ENCODE assay signal across 29 cellular contexts in genomic region chr10:1431229-1431628, GRCh38.
"Had no signal": no experiment of that assay in that cellular context is flagged by ENCODE, and none has a peak within 500 bp of the region (broad histone marks: within the 10 kb centered on the region; RNA-seq: fewer than 3 reads in every experiment).

No MANE protein-coding gene starts in this region.

- H3K9me3 ChIP-seq: testis, thyroid gland, tibial artery, upper lobe of right lung, uterus had no signal

- H3K4me3 ChIP-seq: stomach, suprapubic skin, testis, thoracic aorta, thyroid gland, tibial artery, tibial nerve, transverse colon, upper lobe of left lung, upper lobe of right lung, uterus, vagina had no signal

- H3K27ac ChIP-seq: stomach, suprapubic skin, testis, thoracic aorta, thyroid gland, tibial artery, tibial nerve, transverse colon, upper lobe of left lung, upper lobe of right lung, uterus, vagina had no signal

- FAIRE-seq: urothelium cell line had no signal

- H3K9me3 Mint-ChIP-seq: stimulated activated memory B cell treated with anti-CD40 and anti-IgM and Interleukin-4, amounts not matched to agents 10 μg/mL and 1 μg/mL and 100 μg/mL, for 72 hours; type B pancreatic cell had no signal

- DNase-seq: stimulated activated CD4-positive, alpha-beta T cell treated with anti-CD3 and anti-CD28 coated beads, Interleukin-2, amount 100 ng/mL, for 48 hours; stimulated activated CD4-positive, alpha-beta T cell treated with anti-CD3 and anti-CD28 coated beads, Interleukin-4, amount 100 ng/mL, for 1 hour; stimulated activated CD4-positive, alpha-beta T cell treated with anti-CD3 and anti-CD28 coated beads, Interleukin-4, amount 100 ng/mL, for 24 hours; stimulated activated CD4-positive, alpha-beta T cell treated with anti-CD3 and anti-CD28 coated beads, Interleukin-4, amount 100 ng/mL, for 4 hours; stimulated activated CD8-positive, alpha-beta memory T cell treated with anti-CD3 and anti-CD28 coated beads, Interleukin-4, amount 100 ng/mL, for 48 hours; stimulated activated naive B cell treated with anti-CD40 and anti-IgM and Interleukin-4, amounts not matched to agents 10 μg/mL and 1 μg/mL and 100 μg/mL, for 72 hours; stimulated activated naive CD4-positive, alpha-beta T cell; stimulated activated naive CD4-positive, alpha-beta T cell treated with Interleukin-2 at 50 U/mL for 16 hours; stimulated activated naive CD8-positive, alpha-beta T cell treated with anti-CD3 and anti-CD28 coated beads, Interleukin-15, amount 100 ng/mL, for 72 hours; stimulated activated naive CD8-positive, alpha-beta T cell treated with anti-CD3 and anti-CD28 coated beads, Interleukin-15, Interleukin-2, amounts not matched to agents 100 U/mL and 50 U/mL, for 24 hours; stomach; substantia nigra; testis; thyroid gland; tibial artery; transverse colon; trophoblast cell; upper lobe of left lung; upper lobe of right lung; uterus had no signal

- H3K27ac Mint-ChIP-seq: stimulated activated effector memory CD8-positive, alpha-beta T cell treated with anti-CD3 and anti-CD28 coated beads, Interleukin-12 subunit alpha, Interleukin-12 subunit beta, amount 100 ng/mL, for 72 hours; stimulated activated memory B cell treated with anti-CD40 and anti-IgM and Interleukin-4, amounts not matched to agents 10 μg/mL and 1 μg/mL and 100 μg/mL, for 72 hours; stimulated activated naive B cell treated with anti-CD40 and anti-IgM and Interleukin-4, amounts not matched to agents 10 μg/mL and 1 μg/mL and 100 μg/mL, for 72 hours; stimulated activated naive CD8-positive, alpha-beta T cell treated with anti-CD3 and anti-CD28 coated beads, Interleukin-15, amount 100 ng/mL, for 72 hours; stimulated activated naive CD8-positive, alpha-beta T cell treated with anti-CD3 and anti-CD28 coated beads, Interleukin-15, Interleukin-2, amounts not matched to agents 100 ng/mL and 50 ng/mL, for 24 hours; type B pancreatic cell had no signal

- ATAC-seq: stimulated activated effector memory CD8-positive, alpha-beta T cell treated with anti-CD3 and anti-CD28 coated beads, Interleukin-12 subunit alpha, Interleukin-12 subunit beta, amount 100 ng/mL, for 72 hours; stimulated activated memory B cell treated with anti-CD40 and anti-IgM and Interleukin-4, amounts not matched to agents 10 μg/mL and 1 μg/mL and 100 μg/mL, for 72 hours; stimulated activated naive B cell treated with anti-CD40 and anti-IgM and Interleukin-4, amounts not matched to agents 10 μg/mL and 1 μg/mL and 100 μg/mL, for 72 hours; stimulated activated naive CD8-positive, alpha-beta T cell treated with anti-CD3 and anti-CD28 coated beads, Interleukin-15, amount 100 ng/mL, for 72 hours; stimulated activated naive CD8-positive, alpha-beta T cell treated with anti-CD3 and anti-CD28 coated beads, Interleukin-15, Interleukin-2, amounts not matched to agents 100 U/mL and 50 U/mL, for 24 hours; upper lobe of right lung had no signal

- H3K36me3 ChIP-seq: stomach, suprapubic skin, thoracic aorta, thyroid gland, tibial artery, tibial nerve, transverse colon, upper lobe of left lung, upper lobe of right lung, uterus, vagina had no signal

- H3K36me3 Mint-ChIP-seq: stimulated activated effector memory CD8-positive, alpha-beta T cell treated with anti-CD3 and anti-CD28 coated beads, Interleukin-12 subunit alpha, Interleukin-12 subunit beta, amount 100 ng/mL, for 72 hours; type B pancreatic cell had no signal

- H3K27me3 ChIP-seq: stomach, suprapubic skin, testis, thyroid gland, tibial nerve, upper lobe of left lung, upper lobe of right lung, uterus, vagina had no signal

- H3K4me1 ChIP-seq: suprapubic skin, testis, thyroid gland, tibial artery, tibial nerve, transverse colon, upper lobe of left lung, upper lobe of right lung, uterus, vagina had no signal
